8 cellular contexts compared by ENCODE assay signal in the genomic region with DNA sequence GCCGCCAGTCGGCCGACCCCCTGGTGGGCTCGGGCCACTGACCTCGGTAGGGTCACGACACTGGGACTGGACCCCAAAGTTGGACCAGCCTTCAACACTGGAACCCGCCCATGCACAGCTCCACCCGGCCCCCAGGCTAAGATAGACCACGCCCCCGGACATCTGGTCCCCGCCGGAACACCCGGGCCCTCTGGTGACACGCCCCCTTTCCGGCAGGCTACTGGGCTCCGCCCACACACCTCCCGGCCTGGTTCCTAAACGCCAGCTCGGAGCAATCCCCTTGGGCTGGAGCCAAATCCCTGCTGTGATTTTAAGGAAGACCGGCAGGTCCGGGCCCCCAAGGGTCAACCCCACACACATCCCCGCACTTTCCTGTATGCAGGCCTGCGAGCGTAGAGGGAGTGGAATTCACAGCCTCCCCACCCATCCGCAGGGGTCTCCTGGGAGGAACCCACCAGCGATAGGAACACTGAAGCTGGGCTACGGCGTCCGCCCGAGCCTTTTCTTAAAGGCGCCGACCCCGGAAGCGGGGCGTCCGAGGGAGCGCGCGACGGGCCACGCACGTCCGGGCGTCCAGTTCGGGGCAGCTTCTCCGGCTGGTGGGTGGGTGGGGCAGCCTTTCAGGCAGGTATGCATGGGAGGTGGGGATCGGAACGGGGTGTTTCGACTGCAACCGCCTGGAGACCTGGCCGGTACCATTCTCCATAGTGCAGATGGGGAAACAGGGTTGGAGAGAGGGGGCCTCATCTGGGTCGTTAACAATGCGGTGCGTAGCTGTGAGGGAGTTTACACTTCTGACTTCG. TPM values are rescaled to one million over a fixed set of nuclear protein-coding genes. Genes with fewer than 3 reads are reported as not detected.
DNase-seq lines count a peak whose midpoint lies in the region; ATAC-seq and TF ChIP-seq lines count a peak whose summit lies in the region.

A gene with protein sequence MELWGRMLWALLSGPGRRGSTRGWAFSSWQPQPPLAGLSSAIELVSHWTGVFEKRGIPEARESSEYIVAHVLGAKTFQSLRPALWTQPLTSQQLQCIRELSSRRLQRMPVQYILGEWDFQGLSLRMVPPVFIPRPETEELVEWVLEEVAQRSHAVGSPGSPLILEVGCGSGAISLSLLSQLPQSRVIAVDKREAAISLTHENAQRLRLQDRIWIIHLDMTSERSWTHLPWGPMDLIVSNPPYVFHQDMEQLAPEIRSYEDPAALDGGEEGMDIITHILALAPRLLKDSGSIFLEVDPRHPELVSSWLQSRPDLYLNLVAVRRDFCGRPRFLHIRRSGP (plus strand): TSS at position 576 of the 803 bp plus-strand sequence. CDS start 1,583 bp downstream, outside the sequence.

- H3K9me3 ChIP-seq in AG04450 (ENCODE audit: control insufficient read depth, insufficient read depth, low read length) (no peaks in the 10 kb centered on the region), spleen (no peaks in the 10 kb centered on the region)

- ATAC-seq in GM18907 (IDR thresholded peaks at IDR 0.05; ENCODE audit: unreplicated experiment) (peak; percentile 76), HG03159 (IDR thresholded peaks at IDR 0.05; ENCODE audit: unreplicated experiment) (peak; percentile 66)

- H3K27ac Mint-ChIP-seq in immature natural killer cell: peak within 1 kb of the TSS; percentile 94 to 99 (median 96)

- H3K4me1 Mint-ChIP-seq in immature natural killer cell: peaks cover 64 to 67% of the 10 kb centered on the region in 2 donors

- H3K4me3 Mint-ChIP-seq in immature natural killer cell: peak within 1 kb of the TSS; percentile 87 to 96 (median 94)

- TF ChIP-seq CTCF in AG04450 (IDR thresholded peaks at IDR 0.05; ENCODE audit: low read depth, low read length) (no peak), spleen (IDR thresholded peaks at IDR 0.05 in 8 of 11, conservative IDR thresholded peaks at IDR 0.05 in 3 of 11) (peak in 4 of 11 experiments; percentile 8 to 36 (median 23))

- H3K4me3 ChIP-seq in AG04450 (ENCODE audit: low read depth, low read length) (peak within 1 kb of the TSS; percentile 99), spleen (peak within 1 kb of the TSS; percentile 54 to 88 (median 78))

- CTCF ChIA-PET in AG04450 (lab: Charles Lee): interaction anchor here (0.7 to 14.4 kb wide), 3 partner anchors 33 to 222 kb away, joined by 4 to 436 read pairs (median 6); a partner anchor contains a TSS

- peaks cover 0 to 4% (median 0%) of the 10 kb centered on the region in 3 donors for H3K36me3 Mint-ChIP-seq in immature natural killer cell

- WGBS in spleen, 5 donors: 0 to 1% (median 0%) methylated on average over 22 to 55 of the region's 55 CpGs

- peak in 2 of 3 donors; percentile 22 to 55 for TF ChIP-seq POLR2A in spleen (IDR thresholded peaks at IDR 0.05)

- H3K27ac ChIP-seq in AG04450 (ENCODE audit: low read depth, low read length) (peak within 1 kb of the TSS; percentile 81), spleen (peak within 1 kb of the TSS; percentile 76 to 93 (median 91))

- peaks cover 27 to 74% (median 63%) of the 10 kb centered on the region in 6 donors for H3K4me1 ChIP-seq in spleen

- H3K27me3 ChIP-seq in AG04450 (ENCODE audit: control insufficient read depth, insufficient read depth, low read length) (no peaks in the 10 kb centered on the region), spleen (replicated peaks in 1 of 7) (no peaks in the 10 kb centered on the region)

- DNase-seq in AG04450 (ENCODE audit: low read depth, low spot score): peak; percentile 83
- DNase-seq in NCI-H345 (lab: John Stamatoyannopoulos, UW): peak; percentile 92
- DNase-seq in activated CD4-positive, CD25-positive, alpha-beta regulatory T cell (lab: John Stamatoyannopoulos, UW): peak; percentile 83 to 90 (median 88)
- peak; percentile 89 for DNase-seq in central memory CD4-positive, alpha-beta T cell
- DNase-seq in immature natural killer cell: peak; percentile 93 to 94 (median 94)
- DNase-seq in spleen: peak; percentile 99

- intact Hi-C loops in spleen (cut with DNase I; ENCODE audit: low total_unique reads): no loop called here

- no peaks in the 10 kb centered on the region for H3K9me3 Mint-ChIP-seq in immature natural killer cell

- peaks cover 2 to 8% (median 2%) of the 10 kb centered on the region in 3 donors for H3K27me3 Mint-ChIP-seq in immature natural killer cell (ENCODE audit: low read depth in 3 of 3)

- POLR2A ChIA-PET in AG04450 (lab: Yijun Ruan, JAX): interaction anchor here (0.5 to 4.1 kb wide), 14 partner anchors 8 to 1418 kb away, joined by 3 to 48 read pairs (median 4); a partner anchor contains a TSS

- H3K36me3 ChIP-seq in spleen: peaks cover 0 to 24% (median 0%) of the 10 kb centered on the region in 6 donors

RNA-seq across cellular contexts. Expression of the gene that starts here (rescaled TPM):
- polyA plus RNA-seq in AG04450 (2011; rRNA removed) (12.1 and 15.5 TPM in 2 replicates), immature natural killer cell (10 to 100 TPM; 18.3 to 54.9 (median 29.7) TPM), spleen (10 to 100 TPM; 25.1 to 45.2 (median 41.1) TPM)
- 14.6 and 17.3 TPM in 2 replicates for polyA minus RNA-seq in AG04450 (2011; rRNA and poly(A)+ RNA removed)
- 10 to 100 TPM in 6 of 7 donors, 1 to 10 TPM in 1; 7.6 to 22.5 (median 18.9) TPM for total RNA-seq in spleen

Comparison
In these comparisons a context has a peak if more than half of its experiments do, and no peak if none do; other contexts are left out.
1. Peak in every context shown above with its lines: DNase-seq, ATAC-seq, H3K4me3 ChIP-seq and H3K27ac ChIP-seq.